15 cellular contexts compared by ENCODE assay signal in genomic region chr4:114615435-114615834, GRCh38. TPM values are rescaled to one million over a fixed set of nuclear protein-coding genes. Genes with fewer than 3 reads are reported as not detected.
DNase-seq lines count a peak whose midpoint lies in the region; ATAC-seq, FAIRE-seq and TF ChIP-seq lines count a peak whose summit lies in the region.
"Had no signal": no experiment of that assay in that cellular context is flagged by ENCODE, and none has a peak within 500 bp of the region (broad histone marks: within the 10 kb centered on the region; RNA-seq: fewer than 3 reads in every experiment).

No MANE protein-coding gene starts in this region.

- ATAC-seq in GM19324 (IDR thresholded peaks at IDR 0.05; ENCODE audit: low FRiP score, unreplicated experiment): peak; percentile 68
- ATAC-seq in HG03196 (IDR thresholded peaks at IDR 0.05; ENCODE audit: unreplicated experiment): peak; percentile 73
- peak; percentile 56 for ATAC-seq in K562
- ATAC-seq in GM18519 (IDR thresholded peaks at IDR 0.05; ENCODE audit: low FRiP score, unreplicated experiment): no peak

- no peak overlapping the region for H4K8ac ChIP-seq in trophoblast cell (ENCODE audit: low read depth, low read length)

- no TSS peak for BruUV-seq in K562 (replicated peaks; lab: Mats Ljungman, UMichigan)

- no peaks in the 10 kb centered on the region for H3K79me1 ChIP-seq in trophoblast cell (ENCODE audit: low read length)

- WGBS in K562 (ENCODE audit: insufficient coverage, low coverage, missing lambda C conversion rate): 11% methylated on average over 3 of the region's 3 CpGs
- no CpG with 5 or more reads among the region's 3 CpGs for WGBS in trophoblast cell (ENCODE audit: extremely low coverage, insufficient coverage, insufficient read length)

- no peak overlapping the region for H2BK5ac ChIP-seq in trophoblast cell (ENCODE audit: low read depth, low read length, poor library complexity)

- H3K9me1 ChIP-seq in K562 (ENCODE audit: control insufficient read depth, insufficient read depth, low read length): no peaks in the 10 kb centered on the region

- no peak overlapping the region for H3K27ac ChIP-seq in K562 (ENCODE audit: extremely low read depth, low read depth, low read length)
- H3K27ac ChIP-seq in rectal smooth muscle tissue (ENCODE audit: low read depth, low read length): no peak overlapping the region
- H3K27ac ChIP-seq in trophoblast cell (ENCODE audit: low read depth, low read length): no peak overlapping the region
- H3K27ac ChIP-seq: suprapubic skin had no signal

- POLR2A ChIA-PET in K562 (lab: Yijun Ruan, JAX): interaction anchor here (0.9 to 1.7 kb wide), 3 partner anchors 9 to 17 kb away, joined by 3 to 7 read pairs (median 4); partner anchors contain the start of gene UGT8

- TF ChIP-seq CTCF in K562 (IDR thresholded peaks at IDR 0.05 in 2 of 3, conservative IDR thresholded peaks at IDR 0.05 in 1 of 3; ENCODE audit: insufficient read depth in 2 of 3, low read depth in 1 of 3, low read length in 3 of 3): no peak

- H3K4me2 ChIP-seq in K562 (ENCODE audit: insufficient read depth, low read length) (peak overlapping the region; percentile 35), trophoblast cell (ENCODE audit: low read length) (no peak overlapping the region)

- no peaks in the 10 kb centered on the region for H3K9me3 ChIP-seq in K562 (replicated peaks; ENCODE audit: control insufficient read depth, insufficient read depth, low read depth, low read length)
- H3K9me3 ChIP-seq in trophoblast cell (ENCODE audit: insufficient read depth, low read depth, low read length): no peaks in the 10 kb centered on the region
- H3K9me3 ChIP-seq: suprapubic skin had no signal

- no peak overlapping the region for H4K12ac ChIP-seq in trophoblast cell (ENCODE audit: low read depth, low read length)

- H3K9ac ChIP-seq in K562 (ENCODE audit: insufficient read depth in 1 of 2, low read depth in 2 of 2, low read length in 2 of 2) (no peak overlapping the region; a peak in 1 of 4 replicates), rectal smooth muscle tissue (ENCODE audit: low read length) (no peak overlapping the region), trophoblast cell (ENCODE audit: low read length) (no peak overlapping the region)

- no peak overlapping the region for H3K4ac ChIP-seq in trophoblast cell (ENCODE audit: low read depth, low read length)

- H3K18ac ChIP-seq in trophoblast cell (ENCODE audit: low read length): no peak overlapping the region

- DNase-seq in K562 (ENCODE audit: extremely low read depth in 1 of 4, low spot score in 3 of 4): no peak
- DNase-seq in Ammon's horn (ENCODE audit: low spot score): no peak
- no peak for DNase-seq in trophoblast cell
- no peak for DNase-seq in globus pallidus (ENCODE audit: low spot score)
- DNase-seq: activated CD4-positive, alpha-beta memory T cell treated with anti-CD3 and anti-CD28 coated beads, Interleukin-2, amount 10 ng/mL, durations not matched to agents 7 days and 5 days; DMS79 treated with DMSO at 0.1 percent for 48 hours; NCI-H510A; stimulated activated CD4-positive, alpha-beta T cell treated with anti-CD3 and anti-CD28 coated beads, Interleukin-2, amount 100 ng/mL, for 48 hours; T-helper 1 cell had no signal

- no peak overlapping the region for H4K91ac ChIP-seq in trophoblast cell (ENCODE audit: low read depth, low read length)

- CTCF ChIA-PET in K562 (lab: Yijun Ruan, JAX; ENCODE audit: low intra/inter-chr PET ratio): no interaction called here

- H2BK12ac ChIP-seq in trophoblast cell (ENCODE audit: low read length): no peak overlapping the region

- H3K23ac ChIP-seq in trophoblast cell (ENCODE audit: low read length): no peak overlapping the region

- TF ChIP-seq RAD21 in K562 (CRISPR knock-in tag; conservative IDR thresholded peaks at IDR 0.05 in 1 of 2, IDR thresholded peaks at IDR 0.05 in 1 of 2): no peak

- H2AK5ac ChIP-seq in trophoblast cell (ENCODE audit: low read length): no peak overlapping the region

- H3K27me3 ChIP-seq in K562 (ENCODE audit: control insufficient read depth in 2 of 2, insufficient read depth in 2 of 2, low read length in 2 of 2): no peaks in the 10 kb centered on the region
- H3K27me3 ChIP-seq in rectal smooth muscle tissue (ENCODE audit: control insufficient read depth, insufficient read depth, low read length): no peaks in the 10 kb centered on the region
- H3K27me3 ChIP-seq in trophoblast cell (ENCODE audit: insufficient read depth, low read length): no peaks in the 10 kb centered on the region
- H3K27me3 ChIP-seq: suprapubic skin had no signal

- TF ChIP-seq EP300 in K562 (IDR thresholded peaks at IDR 0.05; ENCODE audit: low read length): no peak

- intact Hi-C loops in K562 (cut with micrococcal nuclease): no loop called here

- H3K4me3 ChIP-seq in K562 (0 out of 2 replicates have a peak overlapping the region, but pooled peaks have one; percentile 3), rectal smooth muscle tissue (ENCODE audit: low read length) (peak overlapping the region; percentile 15), trophoblast cell (ENCODE audit: low read depth, low read length) (no peak overlapping the region)
- H3K4me3 ChIP-seq: suprapubic skin had no signal

- H3K79me2 ChIP-seq in K562 (ENCODE audit: control insufficient read depth, insufficient read depth, low read length) (peaks cover 16% of the 10 kb centered on the region), trophoblast cell (ENCODE audit: control insufficient read depth, insufficient read depth, low read length, poor library complexity) (no peaks in the 10 kb centered on the region)

- no peaks in the 10 kb centered on the region; a peak in 1 of 5 replicates for H3K4me1 ChIP-seq in K562 (replicated peaks in 1 of 2; ENCODE audit: control insufficient read depth in 2 of 2, insufficient read depth in 2 of 2, low read length in 2 of 2)
- H3K4me1 ChIP-seq in rectal smooth muscle tissue (ENCODE audit: control insufficient read depth, insufficient read depth, low read length): no peaks in the 10 kb centered on the region
- H3K4me1 ChIP-seq in trophoblast cell (ENCODE audit: control insufficient read depth in 1 of 2, insufficient read depth in 2 of 2, low read length in 2 of 2): no peaks in the 10 kb centered on the region
- H3K4me1 ChIP-seq: suprapubic skin had no signal

- H2AFZ ChIP-seq in K562 (ENCODE audit: low read depth, low read length) (no peak overlapping the region), trophoblast cell (ENCODE audit: insufficient read depth, low read length, poor library complexity) (no peak overlapping the region)

- no peak for FAIRE-seq in K562 (lab: Jason Lieb, UNC)
- FAIRE-seq: GM18507 had no signal

- no peaks in the 10 kb centered on the region for H4K20me1 ChIP-seq in K562 (replicated peaks; ENCODE audit: control insufficient read depth, insufficient read depth, low read length)

- H2BK120ac ChIP-seq in trophoblast cell (ENCODE audit: insufficient read depth, low read length, poor library complexity): no peak overlapping the region

- in situ Hi-C loops in K562 (cut with MboI): no loop called here

- H3K36me3 ChIP-seq in K562 (ENCODE audit: control insufficient read depth, insufficient read depth, low read length): no peaks in the 10 kb centered on the region
- H3K36me3 ChIP-seq in rectal smooth muscle tissue (ENCODE audit: control insufficient read depth, insufficient read depth, low read length): no peaks in the 10 kb centered on the region
- no peaks in the 10 kb centered on the region for H3K36me3 ChIP-seq in trophoblast cell (ENCODE audit: control insufficient read depth in 1 of 2, insufficient read depth in 2 of 2, low read length in 2 of 2)
- H3K36me3 ChIP-seq: suprapubic skin had no signal

- H3K14ac ChIP-seq in trophoblast cell (ENCODE audit: low read length): no peak overlapping the region

- no peak for TF ChIP-seq POLR2A in K562 (conservative IDR thresholded peaks at IDR 0.05)

TF ChIP-seq in K562, 482 proteins besides CTCF, POLR2A, EP300 and RAD21 (continues in another document):
- TF ChIP-seq NFIC (IDR thresholded peaks at IDR 0.05) (peak; percentile 73), SFPQ (IDR thresholded peaks at IDR 0.05; ENCODE audit: low read depth, low read length) (no peak), CAMTA2 (CRISPR knock-in tag; conservative IDR thresholded peaks at IDR 0.05) (no peak)

RNA-seq across cellular contexts. Expression of gene UGT8, which starts 16.8 kb away (rescaled TPM):
- 18.9 and 22.2 TPM in 2 replicates for total RNA-seq in K562 (2011; cell fraction: chromatin; rRNA removed; ENCODE audit: low replicate concordance)
- 10.5 and 12.2 TPM in 2 replicates for total RNA-seq in K562 (2011; cell fraction: nucleolus; rRNA removed)
- total RNA-seq in K562 (2011; cell fraction: nucleoplasm; rRNA removed): 17.8 and 20.5 TPM in 2 replicates
- 4.4 and 5.1 TPM in 2 replicates for total RNA-seq in K562 (2014; rRNA removed)
- 9.3 and 10.2 TPM in 2 replicates for total RNA-seq in K562 (2014; rRNA removed; fragmentation: Illumina TruSeq; extraction: Trizol)
- total RNA-seq in K562 (2015; rRNA removed; fragmentation: Illumina TruSeq; extraction: Trizol): 10.0 and 10.7 TPM in 2 replicates
- total RNA-seq in K562 (2021): 6.0 and 7.5 TPM in 2 replicates
- 0.49 and 7.5 TPM in 2 replicates for polyA plus RNA-seq in K562 (2011; rRNA removed)
- 0.31 and 3.7 TPM in 2 replicates for polyA plus RNA-seq in K562 (2011; cell fraction: cytosol; rRNA removed)
- 0.27 and 5.1 TPM in 2 replicates for polyA plus RNA-seq in K562 (2011; cell fraction: nucleus; rRNA removed)
- 5.6 and 6.9 TPM in 2 replicates for polyA plus RNA-seq in K562 (2012)
- polyA plus RNA-seq in K562 (2014; fragmentation: Illumina TruSeq; extraction: Trizol): 7.3 and 7.4 TPM in 2 replicates
- polyA plus RNA-seq in K562 (2014; fragmentation: Nextera tagmentation; extraction: Ambion mirVana): 1 to 10 TPM; 5.4 to 5.9 TPM
- polyA plus RNA-seq in K562 (2014; rRNA removed): 3.0 and 6.2 TPM in 2 replicates
- 0.81 and 17.9 TPM in 2 replicates for polyA minus RNA-seq in K562 (2011; rRNA and poly(A)+ RNA removed)
- polyA minus RNA-seq in K562 (2011; cell fraction: cytosol; rRNA and poly(A)+ RNA removed): 0.27 and 9.7 TPM in 2 replicates
- polyA minus RNA-seq in K562 (2011; cell fraction: nucleus; rRNA and poly(A)+ RNA removed): 1.00 and 8.2 TPM in 2 replicates
- 0.21 and 0.29 TPM in 2 replicates for polyA plus RNA-seq in trophoblast cell (2013)
